10 cellular contexts compared by ENCODE assay signal in the genomic region with DNA sequence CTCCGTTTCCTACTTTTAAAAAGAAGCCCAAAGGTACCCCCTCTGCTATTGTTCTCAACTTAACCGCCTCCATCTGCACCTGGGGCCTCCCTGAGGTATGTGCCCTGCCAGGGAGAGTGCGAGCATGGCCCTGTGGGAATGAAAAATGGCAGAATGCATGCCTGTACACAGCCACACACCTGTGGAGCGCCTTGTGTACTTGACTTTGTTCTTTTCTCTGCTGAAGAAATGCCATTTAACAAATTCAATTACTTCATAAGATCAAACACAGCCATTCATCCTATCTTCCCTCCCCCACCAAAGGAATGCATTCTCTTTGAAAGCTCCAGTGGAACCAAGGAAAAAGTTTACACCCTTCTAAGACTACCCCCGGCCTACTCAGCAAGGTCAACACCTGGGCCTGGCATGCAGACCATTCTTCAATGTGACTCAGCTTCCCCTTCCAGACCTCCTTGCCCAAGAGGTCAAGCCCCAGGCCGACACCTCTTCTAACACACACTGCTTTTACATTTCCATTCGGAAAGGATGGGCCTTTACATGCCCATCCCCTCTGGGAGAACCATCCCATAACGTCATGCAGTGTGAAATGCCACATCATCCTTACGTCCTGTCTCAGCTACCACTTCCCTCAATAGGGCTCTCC.
DNase-seq lines count a peak whose midpoint lies in the region; ATAC-seq and TF ChIP-seq lines count a peak whose summit lies in the region.
"Had no signal": no experiment of that assay in that cellular context is flagged by ENCODE, and none has a peak within 500 bp of the region (broad histone marks: within the 10 kb centered on the region; RNA-seq: fewer than 3 reads in every experiment).

No MANE protein-coding gene starts in this region.

- peaks cover 7 to 59% of the 10 kb centered on the region in 2 experiments; a peak in 3 of 4 replicates for H3K4me1 ChIP-seq in SK-N-SH (ENCODE audit: control insufficient read depth in 1 of 2, insufficient read depth in 2 of 2, low read depth in 1 of 2, low read length in 1 of 2)
- peaks cover 18% of the 10 kb centered on the region for H3K4me1 ChIP-seq in iPS-20b (ENCODE audit: insufficient read depth, low read length)
- H3K4me1 ChIP-seq in lower lobe of right lung = peaks cover 12% of the 10 kb centered on the region

- H3K4me3 Mint-ChIP-seq in glutamatergic neuron (ENCODE audit: unreplicated experiment) = no peak overlapping the region

- DNase-seq in SK-N-SH (no peak), glutamatergic neuron (no peak), AML-193 (lab: John Stamatoyannopoulos, UW) (no peak), dorsolateral prefrontal cortex (no peak), lower lobe of right lung (no peak)
- DNase-seq: heart left ventricle, SHP77 had no signal

- H3K79me2 ChIP-seq in SK-N-SH (ENCODE audit: insufficient read depth) = peaks cover 61% of the 10 kb centered on the region

- H3K4me2 ChIP-seq in SK-N-SH = peak overlapping the region; percentile 63

- no peaks in the 10 kb centered on the region for H3K9me2 ChIP-seq in SK-N-SH

- H3K4me3 ChIP-seq in SK-N-SH (ENCODE audit: low read depth in 2 of 2, low read length in 1 of 2) (no peak overlapping the region; a peak in 1 of 4 replicates), iPS-20b (ENCODE audit: low read length) (peak overlapping the region; percentile 24; the same call in 1 of the 2 replicates), dorsolateral prefrontal cortex (no peak overlapping the region), lower lobe of right lung (no peak overlapping the region)
- H3K4me3 ChIP-seq: heart left ventricle had no signal

- WGBS in SK-N-SH (ENCODE audit: low lambda C conversion rate) = 95% methylated on average over 9 of the region's 9 CpGs

- no peaks in the 10 kb centered on the region for H3K27me3 Mint-ChIP-seq in glutamatergic neuron (ENCODE audit: unreplicated experiment)

- H4K20me1 ChIP-seq in SK-N-SH (ENCODE audit: insufficient read depth) = no peaks in the 10 kb centered on the region

- TF ChIP-seq RAD21 in SK-N-SH (IDR thresholded peaks at IDR 0.05; ENCODE audit: low read length) = no peak

- H3K9ac ChIP-seq in SK-N-SH = no peak overlapping the region; the same call in 1 of the 2 replicates
- peak overlapping the region; percentile 7; the same call in 1 of the 2 replicates for H3K9ac ChIP-seq in iPS-20b (ENCODE audit: low read depth, low read length)

- peaks cover 20 to 30% of the 10 kb centered on the region in 2 experiments for H3K36me3 ChIP-seq in SK-N-SH (replicated peaks in 1 of 2; ENCODE audit: control insufficient read depth in 1 of 2, insufficient read depth in 2 of 2, low read length in 1 of 2)
- H3K36me3 ChIP-seq in iPS-20b (ENCODE audit: insufficient read depth, low read depth, low read length) = peaks cover 21% of the 10 kb centered on the region
- peaks cover 14% of the 10 kb centered on the region for H3K36me3 ChIP-seq in lower lobe of right lung

- no peak overlapping the region for H3K27ac Mint-ChIP-seq in glutamatergic neuron (ENCODE audit: unreplicated experiment)

- CTCF ChIA-PET in SK-N-SH (lab: Yijun Ruan, JAX) = interaction anchor here (0.6 to 1.4 kb wide), 4 partner anchors 15 to 143 kb away, joined by 3 read pairs; no protein-coding TSS in a partner anchor

- no peak for TF ChIP-seq CTCF in SK-N-SH (IDR thresholded peaks at IDR 0.05)
- TF ChIP-seq CTCF in glutamatergic neuron (IDR thresholded peaks at IDR 0.05; ENCODE audit: partially characterized antibody, unreplicated experiment) = no peak
- TF ChIP-seq CTCF in dorsolateral prefrontal cortex (IDR thresholded peaks at IDR 0.05 in 54 of 56, conservative IDR thresholded peaks at IDR 0.05 in 2 of 56; ENCODE audit: low read depth in 1 of 56, partially characterized antibody in 56 of 56) = no peak
- TF ChIP-seq CTCF in lower lobe of right lung (IDR thresholded peaks at IDR 0.05) = no peak

- H3K9me3 Mint-ChIP-seq in glutamatergic neuron (ENCODE audit: unreplicated experiment) = no peaks in the 10 kb centered on the region

- peaks cover 28% of the 10 kb centered on the region for H3F3A ChIP-seq in SK-N-SH (replicated peaks; ENCODE audit: insufficient read depth)

- H3K27ac ChIP-seq in SK-N-SH (ENCODE audit: low read depth in 2 of 2, low read length in 1 of 2) (peak overlapping the region; percentile 18 to 70; a peak in 3 of 4 replicates), iPS-20b (ENCODE audit: low read length) (peak overlapping the region; percentile 14), dorsolateral prefrontal cortex (no peak overlapping the region), lower lobe of right lung (no peak overlapping the region)

- intact Hi-C loops in dorsolateral prefrontal cortex (cut with DNase I) = no loop called here
- intact Hi-C loops in lower lobe of right lung (cut with DNase I) = no loop called here

- ATAC-seq in GM18508 (IDR thresholded peaks at IDR 0.05; ENCODE audit: insufficient read depth, unreplicated experiment) (peak; percentile 4), HG02973 (IDR thresholded peaks at IDR 0.05; ENCODE audit: unreplicated experiment) (peak; percentile 17), lower lobe of right lung (no peak)

- no peaks in the 10 kb centered on the region for H3K36me3 Mint-ChIP-seq in glutamatergic neuron (ENCODE audit: unreplicated experiment)

- no peak overlapping the region for H2AFZ ChIP-seq in SK-N-SH (ENCODE audit: low read depth)

- POLR2A ChIA-PET in SK-N-SH (lab: Yijun Ruan, JAX) = no interaction called here

- H3K4me1 Mint-ChIP-seq in glutamatergic neuron (ENCODE audit: low read depth, unreplicated experiment) = peaks cover 8% of the 10 kb centered on the region

- no peaks in the 10 kb centered on the region for H3K9me3 ChIP-seq in SK-N-SH
- H3K9me3 ChIP-seq in iPS-20b (ENCODE audit: insufficient read depth, low read depth, low read length) = no peaks in the 10 kb centered on the region
- H3K9me3 ChIP-seq in lower lobe of right lung = no peaks in the 10 kb centered on the region
- H3K9me3 ChIP-seq: heart left ventricle had no signal

- no peak for TF ChIP-seq EP300 in SK-N-SH (IDR thresholded peaks at IDR 0.05; ENCODE audit: borderline replicate concordance in 1 of 2, low read depth in 1 of 2, low read length in 1 of 2)

- no peaks in the 10 kb centered on the region for H3K27me3 ChIP-seq in SK-N-SH (ENCODE audit: insufficient read depth)
- no peaks in the 10 kb centered on the region for H3K27me3 ChIP-seq in iPS-20b (ENCODE audit: insufficient read depth, low read length)
- H3K27me3 ChIP-seq in dorsolateral prefrontal cortex = no peaks in the 10 kb centered on the region
- no peaks in the 10 kb centered on the region for H3K27me3 ChIP-seq in lower lobe of right lung (ENCODE audit: low read depth)
- H3K27me3 ChIP-seq: heart left ventricle had no signal

TF ChIP-seq in SK-N-SH, 30 proteins besides CTCF, POLR2A, EP300 and RAD21 (continues in another document):
- TF ChIP-seq, protein P1, sequence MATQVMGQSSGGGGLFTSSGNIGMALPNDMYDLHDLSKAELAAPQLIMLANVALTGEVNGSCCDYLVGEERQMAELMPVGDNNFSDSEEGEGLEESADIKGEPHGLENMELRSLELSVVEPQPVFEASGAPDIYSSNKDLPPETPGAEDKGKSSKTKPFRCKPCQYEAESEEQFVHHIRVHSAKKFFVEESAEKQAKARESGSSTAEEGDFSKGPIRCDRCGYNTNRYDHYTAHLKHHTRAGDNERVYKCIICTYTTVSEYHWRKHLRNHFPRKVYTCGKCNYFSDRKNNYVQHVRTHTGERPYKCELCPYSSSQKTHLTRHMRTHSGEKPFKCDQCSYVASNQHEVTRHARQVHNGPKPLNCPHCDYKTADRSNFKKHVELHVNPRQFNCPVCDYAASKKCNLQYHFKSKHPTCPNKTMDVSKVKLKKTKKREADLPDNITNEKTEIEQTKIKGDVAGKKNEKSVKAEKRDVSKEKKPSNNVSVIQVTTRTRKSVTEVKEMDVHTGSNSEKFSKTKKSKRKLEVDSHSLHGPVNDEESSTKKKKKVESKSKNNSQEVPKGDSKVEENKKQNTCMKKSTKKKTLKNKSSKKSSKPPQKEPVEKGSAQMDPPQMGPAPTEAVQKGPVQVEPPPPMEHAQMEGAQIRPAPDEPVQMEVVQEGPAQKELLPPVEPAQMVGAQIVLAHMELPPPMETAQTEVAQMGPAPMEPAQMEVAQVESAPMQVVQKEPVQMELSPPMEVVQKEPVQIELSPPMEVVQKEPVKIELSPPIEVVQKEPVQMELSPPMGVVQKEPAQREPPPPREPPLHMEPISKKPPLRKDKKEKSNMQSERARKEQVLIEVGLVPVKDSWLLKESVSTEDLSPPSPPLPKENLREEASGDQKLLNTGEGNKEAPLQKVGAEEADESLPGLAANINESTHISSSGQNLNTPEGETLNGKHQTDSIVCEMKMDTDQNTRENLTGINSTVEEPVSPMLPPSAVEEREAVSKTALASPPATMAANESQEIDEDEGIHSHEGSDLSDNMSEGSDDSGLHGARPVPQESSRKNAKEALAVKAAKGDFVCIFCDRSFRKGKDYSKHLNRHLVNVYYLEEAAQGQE (IDR thresholded peaks at IDR 0.05; ENCODE audit: low read depth, low read length) = no peak
- no peak for TF ChIP-seq RXRA (IDR thresholded peaks at IDR 0.05; ENCODE audit: borderline replicate concordance, low read depth)
- TF ChIP-seq, protein P2, sequence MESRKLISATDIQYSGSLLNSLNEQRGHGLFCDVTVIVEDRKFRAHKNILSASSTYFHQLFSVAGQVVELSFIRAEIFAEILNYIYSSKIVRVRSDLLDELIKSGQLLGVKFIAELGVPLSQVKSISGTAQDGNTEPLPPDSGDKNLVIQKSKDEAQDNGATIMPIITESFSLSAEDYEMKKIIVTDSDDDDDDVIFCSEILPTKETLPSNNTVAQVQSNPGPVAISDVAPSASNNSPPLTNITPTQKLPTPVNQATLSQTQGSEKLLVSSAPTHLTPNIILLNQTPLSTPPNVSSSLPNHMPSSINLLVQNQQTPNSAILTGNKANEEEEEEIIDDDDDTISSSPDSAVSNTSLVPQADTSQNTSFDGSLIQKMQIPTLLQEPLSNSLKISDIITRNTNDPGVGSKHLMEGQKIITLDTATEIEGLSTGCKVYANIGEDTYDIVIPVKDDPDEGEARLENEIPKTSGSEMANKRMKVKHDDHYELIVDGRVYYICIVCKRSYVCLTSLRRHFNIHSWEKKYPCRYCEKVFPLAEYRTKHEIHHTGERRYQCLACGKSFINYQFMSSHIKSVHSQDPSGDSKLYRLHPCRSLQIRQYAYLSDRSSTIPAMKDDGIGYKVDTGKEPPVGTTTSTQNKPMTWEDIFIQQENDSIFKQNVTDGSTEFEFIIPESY (IDR thresholded peaks at IDR 0.05; ENCODE audit: borderline replicate concordance, low read depth) = no peak
- no peak for TF ChIP-seq RCOR1 (IDR thresholded peaks at IDR 0.05; ENCODE audit: low read length)
- TF ChIP-seq GABPA (IDR thresholded peaks at IDR 0.05; ENCODE audit: low read depth) = no peak
- TF ChIP-seq RFX5 (IDR thresholded peaks at IDR 0.05; ENCODE audit: low read length) = no peak
- no peak for TF ChIP-seq FOSL2 (IDR thresholded peaks at IDR 0.05; ENCODE audit: borderline replicate concordance, low read depth)
- TF ChIP-seq TAF1 (IDR thresholded peaks at IDR 0.05; ENCODE audit: borderline replicate concordance, low read depth, low read length) = no peak
- no peak for TF ChIP-seq GATA2 (CRISPR knock-in tag; IDR thresholded peaks at IDR 0.05)
- TF ChIP-seq NRF1 (IDR thresholded peaks at IDR 0.05; ENCODE audit: low read depth, low read length) = no peak

Comparison
In these comparisons a context has a peak if more than half of its experiments do, and no peak if none do; other contexts are left out.
1. ATAC-seq: peak in GM18508 (single experiment) and HG02973 (single experiment); none in lower lobe of right lung (0 of 2).
2. H3K27ac ChIP-seq: peak in SK-N-SH (2 of 2) and iPS-20b (single experiment); none in dorsolateral prefrontal cortex (0 of 59) and lower lobe of right lung (single experiment).